ENCODE assay signal across 12 cellular contexts in the genomic region with DNA sequence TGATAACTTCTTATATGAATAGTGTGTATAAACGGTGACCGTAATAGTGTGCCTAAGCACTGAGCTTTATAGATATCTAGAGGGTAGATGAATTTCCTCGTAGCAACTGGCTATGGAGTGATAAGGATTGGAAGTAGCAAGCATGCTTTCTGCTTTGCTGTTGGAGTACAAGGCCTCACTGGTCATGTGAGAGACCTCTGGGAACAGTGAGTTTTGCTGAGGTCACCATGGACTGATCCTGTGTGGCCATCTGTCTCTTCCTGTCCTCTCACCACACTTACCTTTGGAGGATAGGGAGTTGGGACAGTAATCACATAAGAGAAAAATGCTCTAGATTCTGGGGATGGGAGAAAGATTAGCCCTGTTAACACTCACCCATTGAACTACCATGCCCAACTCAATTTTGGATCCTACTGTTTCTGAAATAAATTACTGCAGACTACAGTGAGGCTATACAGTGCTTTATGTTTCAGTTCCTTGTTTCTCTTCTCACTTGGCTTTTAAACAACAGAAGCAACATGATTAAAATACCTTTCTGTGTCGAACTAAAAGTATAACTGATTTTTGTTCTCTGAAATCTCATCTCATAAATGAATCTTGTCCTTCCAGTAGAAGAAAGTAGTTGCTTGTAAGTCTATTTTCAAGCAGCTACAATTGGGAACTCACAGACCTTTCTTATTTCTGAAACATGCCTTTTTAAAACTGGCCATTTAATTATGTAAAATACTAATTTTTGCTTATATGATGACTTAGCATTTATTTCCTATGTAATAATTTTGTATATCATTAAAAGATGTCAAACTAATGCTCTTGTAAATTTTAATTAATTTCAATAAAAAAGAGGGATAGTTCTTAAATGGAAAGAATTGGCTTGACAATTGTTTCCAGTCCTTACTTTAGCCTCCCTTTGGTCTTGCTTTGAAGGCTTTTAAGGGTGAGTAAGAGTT. TPM values are rescaled to one million over a fixed set of nuclear protein-coding genes. Genes with fewer than 3 reads are reported as not detected.
DNase-seq lines count a peak whose midpoint lies in the region; ATAC-seq and TF ChIP-seq lines count a peak whose summit lies in the region.
"Had no signal": no experiment of that assay in that cellular context is flagged by ENCODE, and none has a peak within 500 bp of the region (broad histone marks: within the 10 kb centered on the region; RNA-seq: fewer than 3 reads in every experiment).

No MANE protein-coding gene starts in this region.

- TF ChIP-seq CTCF in spleen (IDR thresholded peaks at IDR 0.05 in 8 of 11, conservative IDR thresholded peaks at IDR 0.05 in 3 of 11) (no peak), mammary epithelial cell (conservative IDR thresholded peaks at IDR 0.05 in 1 of 2, IDR thresholded peaks at IDR 0.05 in 1 of 2; ENCODE audit: extremely low read depth in 1 of 2, insufficient read depth in 1 of 2, low read depth in 1 of 2, low read length in 2 of 2) (no peak), WTC11 (IDR thresholded peaks at IDR 0.05) (no peak), coronary artery (IDR thresholded peaks at IDR 0.05) (no peak)

- no peak overlapping the region for H3K4me3 ChIP-seq in spleen
- no peak overlapping the region for H3K4me3 ChIP-seq in mammary epithelial cell (replicated peaks in 1 of 3; ENCODE audit: insufficient read depth in 1 of 3, low read depth in 2 of 3, low read length in 3 of 3)
- no peak overlapping the region for H3K4me3 ChIP-seq in coronary artery
- H3K4me3 ChIP-seq: vagina had no signal

- dilution Hi-C loops in mammary epithelial cell (cut with HindIII; ENCODE audit: low sequenced_read_pairs): no loop called here

- H3K9me3 ChIP-seq in spleen (no peaks in the 10 kb centered on the region), mammary epithelial cell (replicated peaks; ENCODE audit: insufficient read depth, low read length) (no peaks in the 10 kb centered on the region)
- H3K9me3 ChIP-seq: vagina had no signal

- H3K79me2 ChIP-seq in mammary epithelial cell (ENCODE audit: insufficient read depth, low read length): peaks cover 45% of the 10 kb centered on the region

- no peak for TF ChIP-seq POLR2A in spleen (IDR thresholded peaks at IDR 0.05)

- ATAC-seq in HG02588 (IDR thresholded peaks at IDR 0.05; ENCODE audit: unreplicated experiment): peak; percentile 89
- ATAC-seq in HG03575 (IDR thresholded peaks at IDR 0.05; ENCODE audit: extremely low read depth, insufficient number of reproducible peaks, low FRiP score, unreplicated experiment): peak; percentile 73
- ATAC-seq in WTC11: no peak

- POLR2A ChIA-PET in WTC11 (lab: Charles Lee): no interaction called here

- no peaks in the 10 kb centered on the region for H3K27me3 Mint-ChIP-seq in WTC11 (ENCODE audit: low read depth)

- H3K27ac ChIP-seq in spleen: peak overlapping the region in 6 of 8 donors; percentile 0 to 63 (median 6)
- no peak overlapping the region for H3K27ac ChIP-seq in mammary epithelial cell (ENCODE audit: insufficient read depth, low read depth, low read length)
- peak overlapping the region in 1 of 2 donors; percentile 18 for H3K27ac ChIP-seq in coronary artery
- H3K27ac ChIP-seq: vagina had no signal

- H3K9me3 Mint-ChIP-seq in WTC11: no peaks in the 10 kb centered on the region
- H3K9me3 Mint-ChIP-seq: activated T-helper 1 cell treated with anti-CD3 and anti-CD28 coated beads, Interleukin-12 subunit alpha, Interleukin-12 subunit beta, Interleukin-2, Interleukin-4 antibody, amounts not matched to agents 30 ng/mL and 10 ng/mL and 1 ng/mL, durations not matched to agents 14 hours and 24 hours and 36 hours had no signal

- H3K27me3 ChIP-seq in spleen (replicated peaks in 1 of 7) (no peaks in the 10 kb centered on the region), mammary epithelial cell (ENCODE audit: insufficient read depth, low read length) (no peaks in the 10 kb centered on the region)
- H3K27me3 ChIP-seq: vagina had no signal

- no peak overlapping the region for H2AFZ ChIP-seq in mammary epithelial cell (ENCODE audit: low read depth, low read length)

- CTCF ChIA-PET in mammary epithelial cell (lab: Charles Lee; ENCODE audit: low non-redundant PET): no interaction called here
- CTCF ChIA-PET in WTC11 (lab: Charles Lee): no interaction called here

- no peak overlapping the region for H3K9ac ChIP-seq in mammary epithelial cell (ENCODE audit: insufficient read depth, low read length)

- H3K4me1 Mint-ChIP-seq in WTC11: peaks cover 29% of the 10 kb centered on the region

- in situ Hi-C loops in mammary epithelial cell (cut with MboI; ENCODE audit: low sequenced_read_pairs in 2 of 2): no loop called here

- peaks cover 77% of the 10 kb centered on the region for H3K36me3 Mint-ChIP-seq in WTC11

- 77 to 85% (median 84%) methylated on average over 4 of the region's 4 CpGs for WGBS in spleen, 5 donors
- 84% methylated on average over 4 of the region's 4 CpGs for WGBS in mammary epithelial cell (ENCODE audit: low coverage, missing lambda C conversion rate)

- no peaks in the 10 kb centered on the region for H4K20me1 ChIP-seq in mammary epithelial cell (ENCODE audit: insufficient read depth, low read length)

- intact Hi-C loops in spleen (cut with DNase I; ENCODE audit: low total_unique reads): no loop called here
- intact Hi-C loops in mammary epithelial cell (cut with micrococcal nuclease): no loop called here

- no peak overlapping the region for H3K4me2 ChIP-seq in mammary epithelial cell (ENCODE audit: insufficient read depth, low read depth, low read length)

- H3K4me1 ChIP-seq in spleen (peaks cover 5 to 47% (median 26%) of the 10 kb centered on the region in 6 donors), mammary epithelial cell (ENCODE audit: insufficient read depth, low read length) (peaks cover 14% of the 10 kb centered on the region)
- H3K4me1 ChIP-seq: vagina had no signal

- DNase-seq in NCI-H82 (lab: John Stamatoyannopoulos, UW) (peak; percentile 37), NCI-H82 treated with DMSO at 0.1 percent for 48 hours (lab: John Stamatoyannopoulos, UW; ENCODE audit: unreplicated experiment) (no peak), spleen (no peak), mammary epithelial cell (no peak), WTC11 (ENCODE audit: low spot score) (no peak), coronary artery (ENCODE audit: low spot score) (no peak)
- DNase-seq: ACHN, NCI-H1105 treated with DMSO at 0.1 percent for 48 hours had no signal

- peaks cover 0 to 95% (median 55%) of the 10 kb centered on the region in 6 donors for H3K36me3 ChIP-seq in spleen
- peaks cover 10% of the 10 kb centered on the region for H3K36me3 ChIP-seq in mammary epithelial cell (ENCODE audit: insufficient read depth, low read length)

- BruUV-seq in mammary epithelial cell (replicated peaks; lab: Mats Ljungman, UMichigan): no TSS peak

- no peak overlapping the region for H3K27ac Mint-ChIP-seq in WTC11
- H3K27ac Mint-ChIP-seq: activated T-helper 1 cell treated with anti-CD3 and anti-CD28 coated beads, Interleukin-12 subunit alpha, Interleukin-12 subunit beta, Interleukin-2, Interleukin-4 antibody, amounts not matched to agents 30 ng/mL and 10 ng/mL and 1 ng/mL, durations not matched to agents 14 hours and 24 hours and 36 hours had no signal

- no peak overlapping the region for H3K4me3 Mint-ChIP-seq in WTC11
- H3K4me3 Mint-ChIP-seq: activated T-helper 1 cell treated with anti-CD3 and anti-CD28 coated beads, Interleukin-12 subunit alpha, Interleukin-12 subunit beta, Interleukin-2, Interleukin-4 antibody, amounts not matched to agents 30 ng/mL and 10 ng/mL and 1 ng/mL, durations not matched to agents 14 hours and 24 hours and 36 hours had no signal

TF ChIP-seq in WTC11, 78 proteins besides CTCF, POLR2A, EP300 and RAD21 (continues in another document):
- TF ChIP-seq, protein P1, sequence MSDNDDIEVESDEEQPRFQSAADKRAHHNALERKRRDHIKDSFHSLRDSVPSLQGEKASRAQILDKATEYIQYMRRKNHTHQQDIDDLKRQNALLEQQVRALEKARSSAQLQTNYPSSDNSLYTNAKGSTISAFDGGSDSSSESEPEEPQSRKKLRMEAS (CRISPR knock-in tag; IDR thresholded peaks at IDR 0.05): no peak
- TF ChIP-seq ESRRA (CRISPR knock-in tag; IDR thresholded peaks at IDR 0.05; ENCODE audit: borderline replicate concordance): no peak
- no peak for TF ChIP-seq MXD4 (CRISPR knock-in tag; IDR thresholded peaks at IDR 0.05; ENCODE audit: borderline replicate concordance)
- TF ChIP-seq GTF2I (CRISPR knock-in tag; conservative IDR thresholded peaks at IDR 0.05): no peak
- TF ChIP-seq NR1H2 (CRISPR knock-in tag; IDR thresholded peaks at IDR 0.05): no peak
- TF ChIP-seq EMX1 (CRISPR knock-in tag; IDR thresholded peaks at IDR 0.05): no peak
- TF ChIP-seq ZNF263 (CRISPR knock-in tag; IDR thresholded peaks at IDR 0.05; ENCODE audit: low read depth): no peak

RNA-seq across cellular contexts. Expression of a gene that starts 8.3 kb away (rescaled TPM):
- 10 to 100 TPM; 33.7 to 41.3 (median 39.0) TPM for total RNA-seq in spleen
- polyA plus RNA-seq in spleen: 1 to 10 TPM; 6.1 to 9.8 (median 9.6) TPM
- 10 to 100 TPM; 39.7 to 53.8 TPM for total RNA-seq in mammary epithelial cell
- polyA plus RNA-seq in mammary epithelial cell: 21.4 TPM
- 56.4 TPM for polyA minus RNA-seq in mammary epithelial cell
- total RNA-seq in WTC11 (2021): 40.9 to 43.2 TPM (median 42.6 TPM) in 3 replicates
